In genomic region chr12:93766802-93767523, GRCh38 we compare ENCODE assay signal across 8 cellular contexts.
DNase-seq lines count a peak whose midpoint lies in the region; ATAC-seq, FAIRE-seq and TF ChIP-seq lines count a peak whose summit lies in the region.

No MANE protein-coding gene starts in this region.

- CTCF ChIA-PET in H1 (lab: Charles Lee; ENCODE audit: partially characterized antibody), result interaction anchor here (0.8 to 6.5 kb wide), 34 partner anchors 8 to 504 kb away, joined by 3 to 84 read pairs (median 4); partner anchors contain the start of gene SOCS2

- no peak overlapping the region for H3K14ac ChIP-seq in H1 (ENCODE audit: insufficient read length)

- FAIRE-seq in HTR-8/SVneo (lab: Jason Lieb, UNC) (peak; percentile 28), H1 (lab: Jason Lieb, UNC) (peak; percentile 83)

- no peak overlapping the region for H2BK120ac ChIP-seq in H1 (replicated peaks; ENCODE audit: low read depth, low read length)

- peaks cover 40% of the 10 kb centered on the region for H3K4me1 Mint-ChIP-seq in T-helper 1 cell treated with Interleukin-12 subunit alpha and Interleukin-12 subunit beta and Interleukin-4 antibody, amounts not matched to agents 30 μg/mL and 1 μg/mL, for 36 hours (ENCODE audit: low read depth)

- H4K20me1 ChIP-seq in H1 (replicated peaks in 1 of 2; ENCODE audit: control insufficient read depth in 1 of 2, insufficient read depth in 2 of 2, low read length in 2 of 2), result no peaks in the 10 kb centered on the region

- H3K23me2 ChIP-seq in H1 (ENCODE audit: low read depth, low read length), result no peaks in the 10 kb centered on the region

- POLR2A ChIA-PET in H1 (lab: Charles Lee; ENCODE audit: partially characterized antibody), result interaction anchor here (1.5 to 1.6 kb wide), 2 partner anchors 9 to 336 kb away, joined by 3 to 5 read pairs; no protein-coding TSS in a partner anchor

- H3K18ac ChIP-seq in H1 (ENCODE audit: extremely low read depth, low read length), result no peak overlapping the region

- no peaks in the 10 kb centered on the region for H3K79me1 ChIP-seq in H1 (ENCODE audit: low read depth, low read length)

- H3K4ac ChIP-seq in H1 (replicated peaks; ENCODE audit: insufficient read length, low read depth, low read length), result no peak overlapping the region

- no peak overlapping the region for H4K8ac ChIP-seq in H1 (ENCODE audit: extremely low read depth, insufficient read depth, low read length)

- no peak overlapping the region for H4K91ac ChIP-seq in H1 (replicated peaks; ENCODE audit: insufficient read length, low read length)

- H3K27ac Mint-ChIP-seq in T-helper 1 cell treated with Interleukin-12 subunit alpha and Interleukin-12 subunit beta and Interleukin-4 antibody, amounts not matched to agents 30 μg/mL and 1 μg/mL, for 36 hours, result peak overlapping the region; percentile 55

- no peak overlapping the region for H2BK5ac ChIP-seq in H1 (ENCODE audit: low read depth, low read length)

- DNase-seq in COLO829 (ENCODE audit: low spot score) (peak; percentile 72), HTR-8/SVneo (ENCODE audit: insufficient read length, low spot score) (peak; percentile 41), H1 (ENCODE audit: low read depth in 1 of 2, low spot score in 2 of 2) (no peak), midbrain (lab: John Stamatoyannopoulos, UW) (peak; percentile 65), T1000 (lab: John Stamatoyannopoulos, UW) (no peak)

- TF ChIP-seq RAD21 in H1 (IDR thresholded peaks at IDR 0.05 in 1 of 2, conservative IDR thresholded peaks at IDR 0.05 in 1 of 2; ENCODE audit: low read depth in 2 of 2, low read length in 2 of 2), result peak; percentile 69 to 80

- no peak overlapping the region for H2AFZ ChIP-seq in H1 (ENCODE audit: low read length)

- H3K56ac ChIP-seq in H1 (replicated peaks; ENCODE audit: insufficient read length, low read depth, low read length), result no peak overlapping the region

- H3K9me3 ChIP-seq in H1 (ENCODE audit: insufficient read depth in 2 of 2, low read depth in 1 of 2, low read length in 1 of 2), result no peaks in the 10 kb centered on the region

- H4K5ac ChIP-seq in H1 (ENCODE audit: insufficient read length, low read depth, low read length), result no peak overlapping the region

- no peak overlapping the region for H2BK15ac ChIP-seq in H1 (ENCODE audit: low read length)

- H3K23ac ChIP-seq in H1 (ENCODE audit: insufficient read length), result no peak overlapping the region

- H3K36me3 Mint-ChIP-seq in T-helper 1 cell treated with Interleukin-12 subunit alpha and Interleukin-12 subunit beta and Interleukin-4 antibody, amounts not matched to agents 30 μg/mL and 1 μg/mL, for 36 hours (ENCODE audit: low read depth), result peaks cover 5% of the 10 kb centered on the region

- no peak overlapping the region for H3K4me3 ChIP-seq in H1 (ENCODE audit: extremely low read depth in 1 of 4, insufficient read depth in 2 of 4, low read depth in 3 of 4, low read length in 4 of 4)

- H3K4me3 Mint-ChIP-seq in T-helper 1 cell treated with Interleukin-12 subunit alpha and Interleukin-12 subunit beta and Interleukin-4 antibody, amounts not matched to agents 30 μg/mL and 1 μg/mL, for 36 hours, result peak overlapping the region; percentile 23

- H3K27me3 Mint-ChIP-seq in T-helper 1 cell treated with Interleukin-12 subunit alpha and Interleukin-12 subunit beta and Interleukin-4 antibody, amounts not matched to agents 30 μg/mL and 1 μg/mL, for 36 hours (ENCODE audit: low read depth), result peaks cover 5% of the 10 kb centered on the region

- H2BK12ac ChIP-seq in H1 (ENCODE audit: low read depth, low read length), result no peak overlapping the region

- H3K79me2 ChIP-seq in H1 (ENCODE audit: control insufficient read depth in 1 of 2, insufficient read depth in 2 of 2, low read length in 2 of 2), result no peaks in the 10 kb centered on the region

- H3K9ac ChIP-seq in H1 (replicated peaks in 1 of 4; ENCODE audit: extremely low read depth in 1 of 4, low read depth in 3 of 4, low read length in 3 of 4), result no peak overlapping the region

- ATAC-seq in HG02588 (IDR thresholded peaks at IDR 0.05; ENCODE audit: unreplicated experiment) (no peak), GM18858 (IDR thresholded peaks at IDR 0.05; ENCODE audit: unreplicated experiment) (no peak)

- H2AK5ac ChIP-seq in H1 (ENCODE audit: low read depth, low read length), result no peak overlapping the region

- TF ChIP-seq CTCF in H1 (IDR thresholded peaks at IDR 0.05; ENCODE audit: control extremely low read depth in 1 of 3, insufficient read depth in 1 of 3, low read depth in 1 of 3, low read length in 3 of 3), result peak in 2 of 3 experiments; percentile 49 to 50; a peak in 2 of 4 replicates

- H3K4me2 ChIP-seq in H1 (ENCODE audit: insufficient read depth in 1 of 2, low read depth in 2 of 2, low read length in 2 of 2), result no peak overlapping the region

- no peaks in the 10 kb centered on the region; a peak in 1 of 8 replicates for H3K36me3 ChIP-seq in H1 (ENCODE audit: control insufficient read depth in 2 of 4, insufficient read depth in 4 of 4, low read length in 3 of 4)

- H3K27me3 ChIP-seq in H1 (replicated peaks in 1 of 4; ENCODE audit: control insufficient read depth in 3 of 4, extremely low read depth in 1 of 4, insufficient read depth in 3 of 4, low read length in 3 of 4), result no peaks in the 10 kb centered on the region

- no peak for TF ChIP-seq POLR2A in H1 (IDR thresholded peaks at IDR 0.05; ENCODE audit: control extremely low read depth in 1 of 2, low read depth in 2 of 2, low read length in 2 of 2)

- WGBS in H1 (ENCODE audit: extremely low coverage in 1 of 2, insufficient coverage in 1 of 2, insufficient read length in 1 of 2, insufficient replicate concordance in 2 of 2, low coverage in 1 of 2, low lambda C conversion rate in 2 of 2, missing lambda C conversion rate in 1 of 2), 2 experiments, result 70% methylated on average over 6 of the region's 6 CpGs; no CpG with 5 or more reads in 1 of the 2 experiments

- H3K27ac ChIP-seq in H1 (ENCODE audit: low read depth, low read length), result no peak overlapping the region

- H3K9me3 Mint-ChIP-seq in T-helper 1 cell treated with Interleukin-12 subunit alpha and Interleukin-12 subunit beta and Interleukin-4 antibody, amounts not matched to agents 30 μg/mL and 1 μg/mL, for 36 hours, result peaks cover 4% of the 10 kb centered on the region

- H3K4me1 ChIP-seq in H1 (replicated peaks in 1 of 4; ENCODE audit: control insufficient read depth in 3 of 4, insufficient read depth in 4 of 4, low read length in 3 of 4), result no peaks in the 10 kb centered on the region; a peak in 3 of 7 replicates

- H2BK20ac ChIP-seq in H1 (ENCODE audit: low read length), result no peak overlapping the region

- TF ChIP-seq EP300 in H1 (IDR thresholded peaks at IDR 0.05; ENCODE audit: borderline replicate concordance in 1 of 2, low read depth in 2 of 2, low read length in 2 of 2), result no peak

TF ChIP-seq in H1, 55 proteins besides CTCF, POLR2A, EP300 and RAD21:
- TF ChIP-seq YY1 (IDR thresholded peaks at IDR 0.05; ENCODE audit: low read depth, low read length) (no peak), CHD1 (IDR thresholded peaks at IDR 0.05; ENCODE audit: low read depth, low read length) (no peak)

Comparison
In these comparisons a context has a peak if more than half of its experiments do, and no peak if none do; other contexts are left out.
1. DNase-seq: peak in COLO829 (single experiment), HTR-8/SVneo (single experiment) and midbrain (single experiment); none in H1 (0 of 2) and T1000 (single experiment).